In genomic region chr9:129586241-129586640, GRCh38 we compare ENCODE assay signal across 25 cellular contexts. TPM values are rescaled to one million over a fixed set of nuclear protein-coding genes. Genes with fewer than 3 reads are reported as not detected.
A peak's percentile ranks its signal among the peaks of the same experiment; 100 is the strongest.
DNase-seq lines count a peak whose midpoint lies in the region; ATAC-seq and TF ChIP-seq lines count a peak whose summit lies in the region.
"Had no signal": no experiment of that assay in that cellular context is flagged by ENCODE, and none has a peak within 500 bp of the region (broad histone marks: within the 10 kb centered on the region; RNA-seq: fewer than 3 reads in every experiment).

No MANE protein-coding gene starts in this region.

- H3K36me3 ChIP-seq in neural progenitor cell (no peaks in the 10 kb centered on the region), spleen (no peaks in the 10 kb centered on the region)
- H3K36me3 ChIP-seq: colonic mucosa, HAP-1, neutrophil, transverse colon had no signal

- H2AFZ ChIP-seq in neural progenitor cell (replicated peaks), result no peak overlapping the region

- intact Hi-C loops in spleen (cut with DNase I; ENCODE audit: low total_unique reads), result no loop called here

- peaks cover 15% of the 10 kb centered on the region for H3K27me3 Mint-ChIP-seq in activated CD4-positive, alpha-beta T cell treated with anti-CD3 and anti-CD28 coated beads, Interleukin-2, amount 10 ng/mL, durations not matched to agents 7 days and 5 days
- no peaks in the 10 kb centered on the region for H3K27me3 Mint-ChIP-seq in activated naive CD8-positive, alpha-beta T cell treated with anti-CD3 and anti-CD28 coated beads for 36 hours
- H3K27me3 Mint-ChIP-seq in neural progenitor cell (ENCODE audit: insufficient read depth, low read depth), result peaks cover 16% of the 10 kb centered on the region

- H3K9me3 ChIP-seq in neural progenitor cell (ENCODE audit: low read depth) (no peaks in the 10 kb centered on the region), spleen (no peaks in the 10 kb centered on the region)
- H3K9me3 ChIP-seq: body of pancreas, colonic mucosa, HAP-1, neutrophil, transverse colon had no signal

- H3K9ac ChIP-seq in neural progenitor cell, result no peak overlapping the region

- H3K4me1 ChIP-seq in neural progenitor cell (peaks cover 19% of the 10 kb centered on the region), spleen (peaks cover 0 to 22% (median 5%) of the 10 kb centered on the region in 6 donors)
- H3K4me1 ChIP-seq: body of pancreas, colonic mucosa, foreskin keratinocyte had no signal

- no peaks in the 10 kb centered on the region for H3K79me2 ChIP-seq in neural progenitor cell (ENCODE audit: low read depth)

- DNase-seq in activated CD4-positive, alpha-beta T cell treated with anti-CD3 and anti-CD28 coated beads, Interleukin-2, amount 10 ng/mL, durations not matched to agents 7 days and 5 days, result peak; percentile 43
- DNase-seq in activated CD4-positive, alpha-beta T cell treated with anti-CD3 and anti-CD28 coated beads for 4 hours, result no peak
- no peak for DNase-seq in activated naive CD8-positive, alpha-beta T cell treated with anti-CD3 and anti-CD28 coated beads for 36 hours
- no peak for DNase-seq in neural progenitor cell (ENCODE audit: low spot score)
- DNase-seq in spleen, result no peak
- DNase-seq: ACHN; activated naive CD4-positive, alpha-beta T cell treated with Interleukin-2 at 50 U/mL for 16 hours; body of pancreas; colonic mucosa; foreskin keratinocyte; MV-4-11; NCI-H2029; NCI-H446 treated with DMSO at 0.1 percent for 48 hours; retina; transverse colon had no signal

- no peak overlapping the region for H3K4me2 ChIP-seq in neural progenitor cell

- TF ChIP-seq CTCF in GM12872 (IDR thresholded peaks at IDR 0.05; ENCODE audit: insufficient read depth, low read depth, low read length) (0 out of 3 replicates have a peak, but pooled peaks have one; percentile 16), neural progenitor cell (IDR thresholded peaks at IDR 0.05) (no peak), spleen (IDR thresholded peaks at IDR 0.05 in 8 of 11, conservative IDR thresholded peaks at IDR 0.05 in 3 of 11) (no peak)

- H3K27me3 ChIP-seq in neural progenitor cell (no peaks in the 10 kb centered on the region), spleen (replicated peaks in 1 of 7) (no peaks in the 10 kb centered on the region)
- H3K27me3 ChIP-seq: body of pancreas, colonic mucosa, neutrophil, transverse colon had no signal

- H3K27ac Mint-ChIP-seq in activated CD4-positive, alpha-beta T cell treated with anti-CD3 and anti-CD28 coated beads, Interleukin-2, amount 10 ng/mL, durations not matched to agents 7 days and 5 days, result peak overlapping the region; percentile 86
- peak overlapping the region; percentile 17 for H3K27ac Mint-ChIP-seq in activated naive CD8-positive, alpha-beta T cell treated with anti-CD3 and anti-CD28 coated beads for 36 hours
- H3K27ac Mint-ChIP-seq in neural progenitor cell, result peak overlapping the region; percentile 64
- H3K27ac Mint-ChIP-seq: IgD-negative memory B cell had no signal

- peaks cover 19% of the 10 kb centered on the region for H3F3A ChIP-seq in neural progenitor cell (ENCODE audit: low read depth)

- no peaks in the 10 kb centered on the region for H4K20me1 ChIP-seq in neural progenitor cell (ENCODE audit: low read depth)

- ATAC-seq in HG03342 (IDR thresholded peaks at IDR 0.05; ENCODE audit: unreplicated experiment) (no peak), GM21737 (IDR thresholded peaks at IDR 0.05; ENCODE audit: unreplicated experiment) (no peak)
- ATAC-seq: body of pancreas, foreskin keratinocyte had no signal

- H3K36me3 Mint-ChIP-seq in activated CD4-positive, alpha-beta T cell treated with anti-CD3 and anti-CD28 coated beads, Interleukin-2, amount 10 ng/mL, durations not matched to agents 7 days and 5 days (ENCODE audit: low read depth), result no peaks in the 10 kb centered on the region
- H3K36me3 Mint-ChIP-seq in activated naive CD8-positive, alpha-beta T cell treated with anti-CD3 and anti-CD28 coated beads for 36 hours, result no peaks in the 10 kb centered on the region
- no peaks in the 10 kb centered on the region for H3K36me3 Mint-ChIP-seq in neural progenitor cell
- H3K36me3 Mint-ChIP-seq: IgD-negative memory B cell had no signal

- CTCF ChIA-PET in activated CD4-positive, alpha-beta T cell treated with anti-CD3 and anti-CD28 coated beads, Interleukin-2, amount 10 ng/mL, durations not matched to agents 7 days and 5 days (lab: Charles Lee), result interaction anchor here (0.6 to 2.5 kb wide), 8 partner anchors 13 to 801 kb away, joined by 3 to 7 read pairs (median 4); no protein-coding TSS in a partner anchor

- H3K9me3 Mint-ChIP-seq in activated CD4-positive, alpha-beta T cell treated with anti-CD3 and anti-CD28 coated beads, Interleukin-2, amount 10 ng/mL, durations not matched to agents 7 days and 5 days, result peaks cover 3% of the 10 kb centered on the region
- no peaks in the 10 kb centered on the region for H3K9me3 Mint-ChIP-seq in activated naive CD8-positive, alpha-beta T cell treated with anti-CD3 and anti-CD28 coated beads for 36 hours
- no peaks in the 10 kb centered on the region for H3K9me3 Mint-ChIP-seq in neural progenitor cell

- H3K4me1 Mint-ChIP-seq in activated CD4-positive, alpha-beta T cell treated with anti-CD3 and anti-CD28 coated beads, Interleukin-2, amount 10 ng/mL, durations not matched to agents 7 days and 5 days, result peaks cover 59% of the 10 kb centered on the region
- H3K4me1 Mint-ChIP-seq in activated naive CD8-positive, alpha-beta T cell treated with anti-CD3 and anti-CD28 coated beads for 36 hours, result peaks cover 38% of the 10 kb centered on the region
- peaks cover 66% of the 10 kb centered on the region for H3K4me1 Mint-ChIP-seq in neural progenitor cell

- POLR2A ChIA-PET in activated CD4-positive, alpha-beta T cell treated with anti-CD3 and anti-CD28 coated beads, Interleukin-2, amount 10 ng/mL, durations not matched to agents 7 days and 5 days (lab: Charles Lee), result no interaction called here

- no peak overlapping the region for H3K4me3 Mint-ChIP-seq in activated CD4-positive, alpha-beta T cell treated with anti-CD3 and anti-CD28 coated beads, Interleukin-2, amount 10 ng/mL, durations not matched to agents 7 days and 5 days
- no peak overlapping the region for H3K4me3 Mint-ChIP-seq in activated naive CD8-positive, alpha-beta T cell treated with anti-CD3 and anti-CD28 coated beads for 36 hours
- H3K4me3 Mint-ChIP-seq in neural progenitor cell, result no peak overlapping the region
- H3K4me3 Mint-ChIP-seq: IgD-negative memory B cell had no signal

- 50 to 80% (median 63%) methylated on average over 1 of the region's 1 CpG for WGBS in spleen, 5 donors

- H3K27ac ChIP-seq in neural progenitor cell, result no peak overlapping the region
- peak overlapping the region in 2 of 8 donors; percentile 11 to 33 for H3K27ac ChIP-seq in spleen
- H3K27ac ChIP-seq: body of pancreas, colonic mucosa, foreskin keratinocyte, HL-60, neutrophil, transverse colon had no signal

- H3K4me3 ChIP-seq in neural progenitor cell (no peak overlapping the region), spleen (no peak overlapping the region)
- H3K4me3 ChIP-seq: body of pancreas, colonic mucosa, HAP-1, transverse colon had no signal

- no peak for TF ChIP-seq POLR2A in spleen (IDR thresholded peaks at IDR 0.05)

RNA-seq across cellular contexts. Expression of gene C9orf50, which starts 34.7 kb away (rescaled TPM):
- total RNA-seq in activated CD4-positive, alpha-beta T cell treated with anti-CD3 and anti-CD28 coated beads, Interleukin-2, amount 10 ng/mL, durations not matched to agents 7 days and 5 days, result not detected
- not detected for total RNA-seq in activated naive CD8-positive, alpha-beta T cell treated with anti-CD3 and anti-CD28 coated beads for 36 hours
- not detected in 2 replicates for total RNA-seq in neural progenitor cell (ENCODE audit: low replicate concordance)
- total RNA-seq in spleen, result under 1 TPM in 1 of 7 donors, not detected in 6; 0.22 TPM
- under 1 TPM; 0.12 to 0.46 (median 0.16) TPM for polyA plus RNA-seq in spleen
- total RNA-seq: activated CD8-positive, alpha-beta memory T cell treated with anti-CD3 and anti-CD28 coated beads for 36 hours; body of pancreas; colonic mucosa; foreskin keratinocyte; mesenteric fat pad; RPMI7951; transverse colon had no signal
- polyA plus RNA-seq: foreskin keratinocyte, IgD-negative memory B cell had no signal

RNA-seq across cellular contexts. Expression of gene NTMT1, which starts 39.7 kb away (rescaled TPM):
- 10 to 100 TPM; 28.5 to 33.9 TPM for total RNA-seq in activated CD4-positive, alpha-beta T cell treated with anti-CD3 and anti-CD28 coated beads, Interleukin-2, amount 10 ng/mL, durations not matched to agents 7 days and 5 days
- 10 to 100 TPM; 78.8 to 79.4 TPM for total RNA-seq in activated naive CD8-positive, alpha-beta T cell treated with anti-CD3 and anti-CD28 coated beads for 36 hours
- total RNA-seq in neural progenitor cell (ENCODE audit: low replicate concordance), result 22.2 and 29.8 TPM in 2 replicates
- total RNA-seq in spleen, result 10 to 100 TPM; 22.8 to 49.3 (median 35.8) TPM
- polyA plus RNA-seq in spleen, result 10 to 100 TPM; 24.8 to 50.5 (median 39.1) TPM

RNA-seq across cellular contexts. Expression of gene ASB6, which starts 55.7 kb away (rescaled TPM):
- total RNA-seq in activated CD4-positive, alpha-beta T cell treated with anti-CD3 and anti-CD28 coated beads, Interleukin-2, amount 10 ng/mL, durations not matched to agents 7 days and 5 days, result 10 to 100 TPM; 24.1 to 26.6 TPM
- total RNA-seq in activated naive CD8-positive, alpha-beta T cell treated with anti-CD3 and anti-CD28 coated beads for 36 hours, result 10 to 100 TPM; 24.9 to 25.1 TPM
- total RNA-seq in neural progenitor cell (ENCODE audit: low replicate concordance), result 9.2 and 21.1 TPM in 2 replicates
- total RNA-seq in spleen, result 10 to 100 TPM; 17.2 to 30.8 (median 22.3) TPM
- polyA plus RNA-seq in spleen, result 10 to 100 TPM; 11.5 to 23.2 (median 17.8) TPM

Comparison
In these comparisons a context has a peak if more than half of its experiments do, and no peak if none do; other contexts are left out.
1. H3K27ac Mint-ChIP-seq: peak in every context shown above with its lines; median percentile 86 in activated CD4-positive, alpha-beta T cell treated with anti-CD3 and anti-CD28 coated beads, Interleukin-2, amount 10 ng/mL, durations not matched to agents 7 days and 5 days; 64 in neural progenitor cell; 17 in activated naive CD8-positive, alpha-beta T cell treated with anti-CD3 and anti-CD28 coated beads for 36 hours.